Comparison of ENCODE assay signal across 2 cellular contexts in genomic region chr10:58843760-58844159, GRCh38.
TF ChIP-seq lines count a peak whose summit lies in the region.

No MANE protein-coding gene starts in this region.

TF ChIP-seq in GM23338, 12 proteins besides CTCF, POLR2A, EP300 and RAD21 (continued from another document):
- TF ChIP-seq, protein P1, sequence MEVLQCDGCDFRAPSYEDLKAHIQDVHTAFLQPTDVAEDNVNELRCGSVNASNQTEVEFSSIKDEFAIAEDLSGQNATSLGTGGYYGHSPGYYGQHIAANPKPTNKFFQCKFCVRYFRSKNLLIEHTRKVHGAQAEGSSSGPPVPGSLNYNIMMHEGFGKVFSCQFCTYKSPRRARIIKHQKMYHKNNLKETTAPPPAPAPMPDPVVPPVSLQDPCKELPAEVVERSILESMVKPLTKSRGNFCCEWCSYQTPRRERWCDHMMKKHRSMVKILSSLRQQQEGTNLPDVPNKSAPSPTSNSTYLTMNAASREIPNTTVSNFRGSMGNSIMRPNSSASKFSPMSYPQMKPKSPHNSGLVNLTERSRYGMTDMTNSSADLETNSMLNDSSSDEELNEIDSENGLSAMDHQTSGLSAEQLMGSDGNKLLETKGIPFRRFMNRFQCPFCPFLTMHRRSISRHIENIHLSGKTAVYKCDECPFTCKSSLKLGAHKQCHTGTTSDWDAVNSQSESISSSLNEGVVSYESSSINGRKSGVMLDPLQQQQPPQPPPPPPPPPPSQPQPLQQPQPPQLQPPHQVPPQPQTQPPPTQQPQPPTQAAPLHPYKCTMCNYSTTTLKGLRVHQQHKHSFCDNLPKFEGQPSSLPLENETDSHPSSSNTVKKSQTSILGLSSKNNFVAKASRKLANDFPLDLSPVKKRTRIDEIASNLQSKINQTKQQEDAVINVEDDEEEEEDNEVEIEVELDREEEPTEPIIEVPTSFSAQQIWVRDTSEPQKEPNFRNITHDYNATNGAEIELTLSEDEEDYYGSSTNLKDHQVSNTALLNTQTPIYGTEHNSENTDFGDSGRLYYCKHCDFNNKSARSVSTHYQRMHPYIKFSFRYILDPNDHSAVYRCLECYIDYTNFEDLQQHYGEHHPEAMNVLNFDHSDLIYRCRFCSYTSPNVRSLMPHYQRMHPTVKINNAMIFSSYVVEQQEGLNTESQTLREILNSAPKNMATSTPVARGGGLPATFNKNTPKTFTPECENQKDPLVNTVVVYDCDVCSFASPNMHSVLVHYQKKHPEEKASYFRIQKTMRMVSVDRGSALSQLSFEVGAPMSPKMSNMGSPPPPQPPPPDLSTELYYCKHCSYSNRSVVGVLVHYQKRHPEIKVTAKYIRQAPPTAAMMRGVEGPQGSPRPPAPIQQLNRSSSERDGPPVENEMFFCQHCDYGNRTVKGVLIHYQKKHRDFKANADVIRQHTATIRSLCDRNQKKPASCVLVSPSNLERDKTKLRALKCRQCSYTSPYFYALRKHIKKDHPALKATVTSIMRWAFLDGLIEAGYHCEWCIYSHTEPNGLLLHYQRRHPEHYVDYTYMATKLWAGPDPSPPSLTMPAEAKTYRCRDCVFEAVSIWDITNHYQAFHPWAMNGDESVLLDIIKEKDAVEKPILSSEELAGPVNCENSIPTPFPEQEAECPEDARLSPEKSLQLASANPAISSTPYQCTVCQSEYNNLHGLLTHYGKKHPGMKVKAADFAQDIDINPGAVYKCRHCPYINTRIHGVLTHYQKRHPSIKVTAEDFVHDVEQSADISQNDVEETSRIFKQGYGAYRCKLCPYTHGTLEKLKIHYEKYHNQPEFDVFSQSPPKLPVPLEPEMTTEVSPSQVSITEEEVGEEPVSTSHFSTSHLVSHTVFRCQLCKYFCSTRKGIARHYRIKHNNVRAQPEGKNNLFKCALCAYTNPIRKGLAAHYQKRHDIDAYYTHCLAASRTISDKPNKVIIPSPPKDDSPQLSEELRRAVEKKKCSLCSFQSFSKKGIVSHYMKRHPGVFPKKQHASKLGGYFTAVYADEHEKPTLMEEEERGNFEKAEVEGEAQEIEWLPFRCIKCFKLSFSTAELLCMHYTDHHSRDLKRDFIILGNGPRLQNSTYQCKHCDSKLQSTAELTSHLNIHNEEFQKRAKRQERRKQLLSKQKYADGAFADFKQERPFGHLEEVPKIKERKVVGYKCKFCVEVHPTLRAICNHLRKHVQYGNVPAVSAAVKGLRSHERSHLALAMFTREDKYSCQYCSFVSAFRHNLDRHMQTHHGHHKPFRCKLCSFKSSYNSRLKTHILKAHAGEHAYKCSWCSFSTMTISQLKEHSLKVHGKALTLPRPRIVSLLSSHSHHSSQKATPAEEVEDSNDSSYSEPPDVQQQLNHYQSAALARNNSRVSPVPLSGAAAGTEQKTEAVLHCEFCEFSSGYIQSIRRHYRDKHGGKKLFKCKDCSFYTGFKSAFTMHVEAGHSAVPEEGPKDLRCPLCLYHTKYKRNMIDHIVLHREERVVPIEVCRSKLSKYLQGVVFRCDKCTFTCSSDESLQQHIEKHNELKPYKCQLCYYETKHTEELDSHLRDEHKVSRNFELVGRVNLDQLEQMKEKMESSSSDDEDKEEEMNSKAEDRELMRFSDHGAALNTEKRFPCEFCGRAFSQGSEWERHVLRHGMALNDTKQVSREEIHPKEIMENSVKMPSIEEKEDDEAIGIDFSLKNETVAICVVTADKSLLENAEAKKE (CRISPR knock-in tag; IDR thresholded peaks at IDR 0.05), result no peak
- TF ChIP-seq REST (IDR thresholded peaks at IDR 0.05; ENCODE audit: unreplicated experiment), result no peak

TF ChIP-seq in WTC11, 78 proteins besides CTCF, POLR2A, EP300 and RAD21 (continued from another document):
- TF ChIP-seq ZNF281 (CRISPR knock-in tag; IDR thresholded peaks at IDR 0.05) (no peak), ZNF232 (CRISPR knock-in tag; IDR thresholded peaks at IDR 0.05) (no peak), ZNF396 (CRISPR knock-in tag; IDR thresholded peaks at IDR 0.05; ENCODE audit: borderline replicate concordance) (no peak)
